21 cellular contexts compared by ENCODE assay signal in the genomic region with DNA sequence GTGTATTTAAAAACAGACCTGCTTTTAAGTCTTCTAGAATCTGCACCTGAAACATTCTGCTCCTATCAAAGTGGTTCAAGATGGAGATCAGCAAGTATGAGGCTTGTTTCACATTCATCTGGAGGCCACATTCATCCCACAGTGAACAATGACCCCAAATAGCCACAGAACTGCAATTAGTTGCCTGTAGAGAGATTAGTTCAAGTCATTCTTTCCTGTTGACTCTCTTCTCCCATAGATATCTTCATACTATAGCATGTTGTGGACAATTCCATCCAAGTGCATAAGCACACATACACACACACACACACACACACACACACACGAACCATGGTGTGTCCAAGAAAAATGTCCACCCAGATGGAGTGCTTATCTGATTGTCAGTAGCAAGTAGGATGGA.
"Had no signal": no experiment of that assay in that cellular context is flagged by ENCODE, and none has a peak within 500 bp of the region (broad histone marks: within the 10 kb centered on the region; RNA-seq: fewer than 3 reads in every experiment).

No MANE protein-coding gene starts in this region.

- H3K27me3 ChIP-seq: colonic mucosa, esophagus squamous epithelium, heart left ventricle, right lobe of liver, stomach, transverse colon had no signal

- H3K9ac ChIP-seq: parathyroid adenoma had no signal

- H3K27ac ChIP-seq: colonic mucosa, esophagus squamous epithelium, heart left ventricle, parathyroid adenoma, prostate gland, right lobe of liver, skin epidermis, stomach, thoracic aorta, transverse colon had no signal

- H3K4me3 Mint-ChIP-seq: naive thymus-derived CD4-positive, alpha-beta T cell; nephron progenitor cell had no signal

- H3K4me3 ChIP-seq: colonic mucosa, esophagus squamous epithelium, heart left ventricle, prostate gland, right lobe of liver, skin epidermis, stomach, thoracic aorta, transverse colon had no signal

- DNase-seq: colonic mucosa; dermis blood vessel endothelial cell; esophagus squamous epithelium; foreskin melanocyte; heart left ventricle; hippocampal formation; kidney glomerular epithelial cell; naive thymus-derived CD4-positive, alpha-beta T cell; nephron progenitor cell; retina; right lobe of liver; stimulated activated CD4-positive, alpha-beta T cell treated with anti-CD3 and anti-CD28 coated beads, Interleukin-2, amount 100 ng/mL, for 24 hours; stimulated activated CD4-positive, alpha-beta T cell treated with anti-CD3 and anti-CD28 coated beads, Interleukin-4, amount 100 ng/mL, for 4 hours; stimulated activated naive CD4-positive, alpha-beta T cell; stomach; substantia nigra; transverse colon had no signal

- H3K36me3 ChIP-seq: colonic mucosa, esophagus squamous epithelium, heart left ventricle, prostate gland, right lobe of liver, stomach, thoracic aorta, transverse colon had no signal

- H3K27ac Mint-ChIP-seq: naive thymus-derived CD4-positive, alpha-beta T cell; nephron progenitor cell had no signal

- H3K4me1 ChIP-seq: colonic mucosa, esophagus squamous epithelium, heart left ventricle, parathyroid adenoma, prostate gland had no signal

- H3K9me3 ChIP-seq: colonic mucosa, prostate gland, right lobe of liver, thoracic aorta, transverse colon had no signal
